Comparison of ENCODE assay signal across 26 cellular contexts in the genomic region with DNA sequence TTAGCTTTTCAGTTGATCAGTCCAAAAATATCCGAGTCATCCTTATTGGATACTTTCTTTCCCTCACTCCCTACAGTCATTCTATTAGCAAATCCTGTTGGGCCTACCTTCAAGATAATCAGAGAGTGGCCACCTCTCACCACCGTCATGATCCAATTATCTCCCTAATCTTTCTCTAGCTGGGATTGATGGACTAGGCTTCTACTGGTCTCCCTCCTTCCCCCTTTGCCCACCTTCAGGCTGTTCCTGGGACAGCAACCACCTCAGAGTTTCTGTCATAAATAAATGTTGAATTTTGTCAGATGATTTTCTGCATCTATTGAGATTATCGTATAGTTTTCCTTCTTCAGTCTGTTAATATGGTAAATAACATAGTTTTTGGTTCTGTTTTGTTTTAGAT. TPM values are rescaled to one million over a fixed set of nuclear protein-coding genes. Genes with fewer than 3 reads are reported as not detected.
A peak's percentile ranks its signal among the peaks of the same experiment; 100 is the strongest.
DNase-seq lines count a peak whose midpoint lies in the region; ATAC-seq, FAIRE-seq and TF ChIP-seq lines count a peak whose summit lies in the region.
"Had no signal": no experiment of that assay in that cellular context is flagged by ENCODE, and none has a peak within 500 bp of the region (broad histone marks: within the 10 kb centered on the region; RNA-seq: fewer than 3 reads in every experiment).

No MANE protein-coding gene starts in this region.

- intact Hi-C loops in K562 (cut with micrococcal nuclease): no loop called here
- intact Hi-C loops in lower lobe of right lung (cut with DNase I): no loop called here

- H3K9me1 ChIP-seq in K562 (ENCODE audit: control insufficient read depth, insufficient read depth, low read length): no peaks in the 10 kb centered on the region

- H4K8ac ChIP-seq in mesendoderm (ENCODE audit: low read depth, low read length): no peak overlapping the region

- peaks cover 5% of the 10 kb centered on the region; the same call in 1 of the 2 replicates for H4K20me1 ChIP-seq in K562 (replicated peaks; ENCODE audit: control insufficient read depth, insufficient read depth, low read length)
- H4K20me1 ChIP-seq: BLaER1 treated with 17β-estradiol and CSF1 and Interleukin-3, amounts not matched to agents 10 nM and 100 nM had no signal

- H3K4ac ChIP-seq in mesendoderm (ENCODE audit: low read depth, low read length): no peak overlapping the region

- no peak overlapping the region for H2BK15ac ChIP-seq in mesendoderm (replicated peaks; ENCODE audit: low read depth)

- FAIRE-seq in A549 (lab: Jason Lieb, UNC) (no peak), K562 (lab: Jason Lieb, UNC) (no peak)
- FAIRE-seq: A204.1, D721Med, GM12891, GM18507, H54 had no signal

- H3K4me2 ChIP-seq in A549 (no peak overlapping the region), K562 (ENCODE audit: insufficient read depth, low read length) (no peak overlapping the region), mesendoderm (ENCODE audit: low read length) (no peak overlapping the region)
- H3K4me2 ChIP-seq: BLaER1 treated with 17β-estradiol and CSF1 and Interleukin-3, amounts not matched to agents 10 nM and 100 nM had no signal

- H2AK5ac ChIP-seq in mesendoderm (ENCODE audit: low read length): no peak overlapping the region

- no peak overlapping the region for H2AFZ ChIP-seq in K562 (ENCODE audit: low read depth, low read length)

- H3K27ac ChIP-seq in A549 (no peak overlapping the region), K562 (ENCODE audit: extremely low read depth, low read depth, low read length) (no peak overlapping the region), mesendoderm (ENCODE audit: low read depth, low read length) (no peak overlapping the region), lower lobe of right lung (no peak overlapping the region)
- H3K27ac ChIP-seq: 22Rv1; BLaER1 treated with 17β-estradiol and CSF1 and Interleukin-3, amounts not matched to agents 10 nM and 100 nM had no signal

- no peak overlapping the region for H3K56ac ChIP-seq in mesendoderm (ENCODE audit: low read length)

- in situ Hi-C loops in K562 (cut with MboI): loop anchor here (5.0 kb wide), 1 partner anchor 68 kb away; no protein-coding TSS in a partner anchor

- H3K18ac ChIP-seq in mesendoderm (ENCODE audit: low read length): no peak overlapping the region

- H3K4me3 ChIP-seq in A549 (no peak overlapping the region), K562 (no peak overlapping the region), mesendoderm (ENCODE audit: low read length) (no peak overlapping the region), lower lobe of right lung (no peak overlapping the region)
- H3K4me3 ChIP-seq: BLaER1 treated with 17β-estradiol and CSF1 and Interleukin-3, amounts not matched to agents 10 nM and 100 nM had no signal

- no peak overlapping the region for H4K5ac ChIP-seq in mesendoderm (ENCODE audit: low read length)

- no TSS peak for BruUV-seq in K562 (replicated peaks; lab: Mats Ljungman, UMichigan)

- no peak for TF ChIP-seq EP300 in A549 (IDR thresholded peaks at IDR 0.05)
- no peak for TF ChIP-seq EP300 in K562 (IDR thresholded peaks at IDR 0.05; ENCODE audit: low read length)

- no peak overlapping the region for H2BK120ac ChIP-seq in mesendoderm (ENCODE audit: low read depth, low read length)

- DNase-seq in A549 (ENCODE audit: low read depth in 1 of 2, low spot score in 1 of 2): no peak
- peak; percentile 98 for DNase-seq in NCI-H82 (lab: John Stamatoyannopoulos, UW)
- no peak for DNase-seq in K562 (ENCODE audit: extremely low read depth in 1 of 4, low spot score in 3 of 4)
- DNase-seq in mesendoderm: peak; percentile 68
- DNase-seq in DMS53 (lab: John Stamatoyannopoulos, UW): no peak
- DNase-seq in NOMO-1 (lab: John Stamatoyannopoulos, UW; ENCODE audit: unreplicated experiment in 2 of 2): no peak
- DNase-seq in lower lobe of right lung: no peak
- no peak for DNase-seq in activated CD4-positive, alpha-beta T cell treated with anti-CD3 and anti-CD28 coated beads for 4 hours
- DNase-seq: ACHN; AML-193; BE2C; CD4-positive, alpha-beta T cell; CD8-positive, alpha-beta memory T cell; DMS 273 treated with DMSO at 0.1 percent for 48 hours; DMS79 treated with DMSO at 0.1 percent for 48 hours; GF-D8; GOT3 had no signal

- H3K27me3 ChIP-seq in K562 (ENCODE audit: control insufficient read depth in 2 of 2, insufficient read depth in 2 of 2, low read length in 2 of 2) (peaks cover 8 to 15% of the 10 kb centered on the region in 2 experiments; a peak in 4 of 5 replicates), mesendoderm (ENCODE audit: insufficient read depth, low read length, poor library complexity) (no peaks in the 10 kb centered on the region), lower lobe of right lung (ENCODE audit: low read depth) (no peaks in the 10 kb centered on the region)
- H3K27me3 ChIP-seq: BE2C; BLaER1 treated with 17β-estradiol and CSF1 and Interleukin-3, amounts not matched to agents 10 nM and 100 nM had no signal

- no peak for TF ChIP-seq POLR2A in A549 (IDR thresholded peaks at IDR 0.05; ENCODE audit: low read length)
- no peak for TF ChIP-seq POLR2A in K562 (conservative IDR thresholded peaks at IDR 0.05)

- H3K23ac ChIP-seq in mesendoderm (ENCODE audit: low read length): no peak overlapping the region

- POLR2A ChIA-PET in A549 (lab: Yijun Ruan, JAX): no interaction called here
- POLR2A ChIA-PET in K562 (lab: Yijun Ruan, JAX): interaction anchor here (1.2 kb wide), 1 partner anchor 57 kb away, joined by 3 read pairs; no protein-coding TSS in a partner anchor

- H3K79me2 ChIP-seq in K562 (ENCODE audit: control insufficient read depth, insufficient read depth, low read length) (no peaks in the 10 kb centered on the region), mesendoderm (ENCODE audit: control insufficient read depth, insufficient read depth, low read length) (no peaks in the 10 kb centered on the region)

- no peak overlapping the region for H2BK5ac ChIP-seq in mesendoderm (ENCODE audit: low read length)

- peaks cover 8% of the 10 kb centered on the region for H3K4me1 ChIP-seq in A549
- H3K4me1 ChIP-seq in K562 (replicated peaks in 1 of 2; ENCODE audit: control insufficient read depth in 2 of 2, insufficient read depth in 2 of 2, low read length in 2 of 2): peaks cover 0 to 6% of the 10 kb centered on the region in 2 experiments; a peak in 1 of 5 replicates
- no peaks in the 10 kb centered on the region for H3K4me1 ChIP-seq in mesendoderm (ENCODE audit: control insufficient read depth, low read depth, low read length)
- H3K4me1 ChIP-seq in lower lobe of right lung: no peaks in the 10 kb centered on the region
- H3K4me1 ChIP-seq: BE2C had no signal

- CTCF ChIA-PET in A549 (lab: Yijun Ruan, JAX) (interaction anchor here (5.6 to 13.7 kb wide), 2 partner anchors 13 to 70 kb away, joined by 49 to 259 read pairs; no protein-coding TSS in a partner anchor), K562 (lab: Yijun Ruan, JAX; ENCODE audit: low intra/inter-chr PET ratio) (no interaction called here)

- no peaks in the 10 kb centered on the region for H3K79me1 ChIP-seq in mesendoderm (ENCODE audit: low read length)

- no peaks in the 10 kb centered on the region; the same call in 2 of the 3 replicates for H3K36me3 ChIP-seq in K562 (ENCODE audit: control insufficient read depth, insufficient read depth, low read length)
- no peaks in the 10 kb centered on the region for H3K36me3 ChIP-seq in mesendoderm (ENCODE audit: control insufficient read depth, insufficient read depth, low read length)
- no peaks in the 10 kb centered on the region for H3K36me3 ChIP-seq in lower lobe of right lung
- H3K36me3 ChIP-seq: BE2C; BLaER1 treated with 17β-estradiol and CSF1 and Interleukin-3, amounts not matched to agents 10 nM and 100 nM had no signal

- no peak overlapping the region for H3K9ac ChIP-seq in K562 (ENCODE audit: insufficient read depth in 1 of 2, low read depth in 2 of 2, low read length in 2 of 2)
- H3K9ac ChIP-seq in mesendoderm (ENCODE audit: low read length): no peak overlapping the region
- H3K9ac ChIP-seq: BLaER1 treated with 17β-estradiol and CSF1 and Interleukin-3, amounts not matched to agents 10 nM and 100 nM had no signal

- ATAC-seq in A549: no peak
- ATAC-seq in K562: no peak
- no peak for ATAC-seq in lower lobe of right lung
- ATAC-seq: HCT116 had no signal

- TF ChIP-seq CTCF in A549 (IDR thresholded peaks at IDR 0.05) (no peak), K562 (IDR thresholded peaks at IDR 0.05 in 2 of 3, conservative IDR thresholded peaks at IDR 0.05 in 1 of 3; ENCODE audit: insufficient read depth in 2 of 3, low read depth in 1 of 3, low read length in 3 of 3) (no peak), lower lobe of right lung (IDR thresholded peaks at IDR 0.05) (no peak)

- 85% methylated on average over 3 of the region's 3 CpGs for WGBS in A549 (ENCODE audit: missing lambda C conversion rate)
- WGBS in K562 (ENCODE audit: insufficient coverage, low coverage, missing lambda C conversion rate): 9% methylated on average over 3 of the region's 3 CpGs
- WGBS in mesendoderm (ENCODE audit: extremely low coverage, insufficient coverage, low lambda C conversion rate): no CpG with 5 or more reads among the region's 3 CpGs

- no peaks in the 10 kb centered on the region for H3K9me3 ChIP-seq in A549
- no peaks in the 10 kb centered on the region for H3K9me3 ChIP-seq in K562 (replicated peaks; ENCODE audit: control insufficient read depth, insufficient read depth, low read depth, low read length)
- H3K9me3 ChIP-seq in lower lobe of right lung: no peaks in the 10 kb centered on the region
- H3K9me3 ChIP-seq: BE2C; BLaER1 treated with 17β-estradiol and CSF1 and Interleukin-3, amounts not matched to agents 10 nM and 100 nM had no signal

- no peak for TF ChIP-seq RAD21 in A549 (conservative IDR thresholded peaks at IDR 0.05 in 1 of 2, IDR thresholded peaks at IDR 0.05 in 1 of 2)
- TF ChIP-seq RAD21 in K562 (CRISPR knock-in tag; conservative IDR thresholded peaks at IDR 0.05 in 1 of 2, IDR thresholded peaks at IDR 0.05 in 1 of 2): no peak

RNA-seq across cellular contexts. Expression of gene RHBDL3, which starts 16.2 kb away (rescaled TPM):
- polyA plus RNA-seq in A549 (2011; rRNA removed) (2.0 and 3.1 TPM in 2 replicates), A549 (2017; fragmentation: RNase III; extraction: RNeasy Plus Mini Kit Qiagen cat#74134 plus additional on column Dnase treatment) (4.2 to 6.6 TPM (median 5.9 TPM) in 3 replicates), K562 (2011; rRNA removed) (0.07 and 0.22 TPM in 2 replicates), K562 (2014; fragmentation: Illumina TruSeq; extraction: Trizol) (0.03 and 0.06 TPM in 2 replicates), K562 (2014; fragmentation: Nextera tagmentation; extraction: Ambion mirVana) (not detected), K562 (2014; rRNA removed) (0.01 TPM in 1 of 2 replicates, not detected in the other)
- 3.5 and 4.3 TPM in 2 replicates for polyA plus RNA-seq in A549 (2012; cell fraction: cytosol; rRNA removed)
- 8.9 and 9.1 TPM in 2 replicates for polyA plus RNA-seq in A549 (2012; cell fraction: nucleus; rRNA removed)
- polyA minus RNA-seq in A549 (2011; rRNA and poly(A)+ RNA removed): 3.1 and 5.2 TPM in 2 replicates
- total RNA-seq in K562 (2011; cell fraction: chromatin; rRNA removed; ENCODE audit: low replicate concordance): 0.26 and 0.76 TPM in 2 replicates
- total RNA-seq in K562 (2011; cell fraction: nucleolus; rRNA removed): 0.33 and 0.53 TPM in 2 replicates
- total RNA-seq in K562 (2011; cell fraction: nucleoplasm; rRNA removed): 0.37 and 0.69 TPM in 2 replicates
- total RNA-seq in K562 (2014; rRNA removed) (0.08 and 0.09 TPM in 2 replicates), K562 (2014; rRNA removed; fragmentation: Illumina TruSeq; extraction: Trizol) (0.03 and 0.07 TPM in 2 replicates), K562 (2015; rRNA removed; fragmentation: Illumina TruSeq; extraction: Trizol) (0.08 TPM in 1 of 2 replicates, not detected in the other), K562 (2021) (0.13 and 0.31 TPM in 2 replicates), lower lobe of right lung (0.18 TPM)
- 0.10 and 0.54 TPM in 2 replicates for polyA plus RNA-seq in K562 (2011; cell fraction: cytosol; rRNA removed)
- 0.06 and 0.46 TPM in 2 replicates for polyA plus RNA-seq in K562 (2011; cell fraction: nucleus; rRNA removed)
- 0.03 and 0.05 TPM in 2 replicates for polyA plus RNA-seq in K562 (2012)
- polyA minus RNA-seq in K562 (2011; rRNA and poly(A)+ RNA removed): 0.06 and 0.32 TPM in 2 replicates
- not detected in 2 replicates for polyA minus RNA-seq in K562 (2011; cell fraction: cytosol; rRNA and poly(A)+ RNA removed)
- polyA minus RNA-seq in K562 (2011; cell fraction: nucleus; rRNA and poly(A)+ RNA removed): not detected in 2 replicates
- 0.72 TPM for polyA plus RNA-seq in mesendoderm (2013, experiment 1 of 2)
- 0.69 TPM for polyA plus RNA-seq in mesendoderm (2013, experiment 2 of 2)
- polyA plus RNA-seq: CD14-positive monocyte; CD8-positive, alpha-beta memory T cell had no signal

Comparison
In these comparisons a context has a peak if more than half of its experiments do, and no peak if none do; other contexts are left out.
1. DNase-seq: peak in NCI-H82 (single experiment) and mesendoderm (single experiment); none in A549 (0 of 2), K562 (0 of 4), DMS53 (single experiment), NOMO-1 (0 of 2), lower lobe of right lung (single experiment) and activated CD4-positive, alpha-beta T cell treated with anti-CD3 and anti-CD28 coated beads for 4 hours (0 of 2).
2. Of the 35 proteins assayed by ChIP-seq in both K562 and A549: peak only in K562: none; only in A549: MAFK; in both: none; in neither: 34.